26 cellular contexts compared by ENCODE assay signal in genomic region chr3:160009525-160009924, GRCh38. TPM values are rescaled to one million over a fixed set of nuclear protein-coding genes. Genes with fewer than 3 reads are reported as not detected.
DNase-seq lines count a peak whose midpoint lies in the region; ATAC-seq and TF ChIP-seq lines count a peak whose summit lies in the region.
"Had no signal": no experiment of that assay in that cellular context is flagged by ENCODE, and none has a peak within 500 bp of the region (broad histone marks: within the 10 kb centered on the region; RNA-seq: fewer than 3 reads in every experiment).

No MANE protein-coding gene starts in this region.

- H3K4me2 ChIP-seq in OCI-LY3 (ENCODE audit: low read length): peak overlapping the region; percentile 25

- H2AFZ ChIP-seq in OCI-LY3 (ENCODE audit: low read depth, low read length): peak overlapping the region; percentile 2; the same call in 1 of the 2 replicates

- no peak for TF ChIP-seq CTCF in OCI-LY3 (IDR thresholded peaks at IDR 0.05; ENCODE audit: low read depth, low read length)

- H3K9ac ChIP-seq in OCI-LY3 (ENCODE audit: low read length): peak overlapping the region; percentile 74

- H3K4me3 ChIP-seq in OCI-LY3 (ENCODE audit: low read length): no peak overlapping the region
- H3K4me3 ChIP-seq: ascending aorta, cardiac muscle cell, coronary artery had no signal

- ATAC-seq in GM18499 (IDR thresholded peaks at IDR 0.05; ENCODE audit: insufficient read depth, unreplicated experiment) (peak; percentile 19), GM19452 (IDR thresholded peaks at IDR 0.05; ENCODE audit: unreplicated experiment) (peak; percentile 21), GM21825 (IDR thresholded peaks at IDR 0.05; ENCODE audit: unreplicated experiment) (peak; percentile 25), T-helper 17 cell (no peak)
- ATAC-seq: natural killer cell treated with Interleukin-12 subunit alpha and Interleukin-12 subunit beta and Interleukin-15 and Interleukin-18, amount 100 ng/mL, for 72 hours; stimulated activated memory B cell treated with anti-CD40 and anti-IgM and Interleukin-4, amounts not matched to agents 10 μg/mL and 1 μg/mL and 100 μg/mL, for 72 hours had no signal

- no peaks in the 10 kb centered on the region for H3K36me3 ChIP-seq in OCI-LY3 (replicated peaks; ENCODE audit: low read depth, low read length)
- H3K36me3 ChIP-seq: ascending aorta, cardiac muscle cell had no signal

- peaks cover 9% of the 10 kb centered on the region for H3K4me1 Mint-ChIP-seq in T-helper 17 cell

- peaks cover 10% of the 10 kb centered on the region for H3K27me3 Mint-ChIP-seq in T-helper 17 cell
- H3K27me3 Mint-ChIP-seq: activated CD4-positive, alpha-beta T cell treated with anti-CD3 and anti-CD28 coated beads, Interleukin-2, amount 10 ng/mL, durations not matched to agents 7 days and 5 days; activated T-cell treated with anti-CD3 and anti-CD28 coated beads, Interleukin-2, amount 50 U/mL, for 24 hours; CD8-positive, alpha-beta memory T cell; natural killer cell treated with Interleukin-12 subunit alpha and Interleukin-12 subunit beta and Interleukin-15 and Interleukin-18, amount 100 ng/mL, for 72 hours; stimulated activated memory B cell treated with anti-CD40 and anti-IgM and Interleukin-4, amounts not matched to agents 10 μg/mL and 1 μg/mL and 100 μg/mL, for 72 hours had no signal

- no peak overlapping the region for H3K4me3 Mint-ChIP-seq in T-helper 17 cell
- H3K4me3 Mint-ChIP-seq: activated CD4-positive, alpha-beta T cell treated with anti-CD3 and anti-CD28 coated beads, Interleukin-2, amount 10 ng/mL, durations not matched to agents 7 days and 5 days; activated naive CD8-positive, alpha-beta T cell treated with anti-CD3 and anti-CD28 coated beads, Interleukin-2, amount 10 ng/mL, durations not matched to agents 7 days and 5 days; activated T-cell treated with anti-CD3 and anti-CD28 coated beads, Interleukin-2, amount 50 U/mL, for 24 hours; CD8-positive, alpha-beta memory T cell; natural killer cell treated with Interleukin-12 subunit alpha and Interleukin-12 subunit beta and Interleukin-15 and Interleukin-18, amount 100 ng/mL, for 72 hours; stimulated activated memory B cell treated with anti-CD40 and anti-IgM and Interleukin-4, amounts not matched to agents 10 μg/mL and 1 μg/mL and 100 μg/mL, for 72 hours had no signal

- no peak for DNase-seq in kidney glomerular epithelial cell (lab: John Stamatoyannopoulos, UW)
- no peak for DNase-seq in ecto neural progenitor cell (ENCODE audit: low spot score)
- DNase-seq in T-helper 17 cell: no peak
- DNase-seq in DMS53 treated with DMSO at 0.1 percent for 48 hours (lab: John Stamatoyannopoulos, UW; ENCODE audit: unreplicated experiment): no peak
- DNase-seq: activated CD4-positive, alpha-beta T cell treated with anti-CD3 and anti-CD28 coated beads, Interleukin-2, amount 10 ng/mL, durations not matched to agents 7 days and 5 days; activated gamma-delta T cell; activated naive CD8-positive, alpha-beta T cell treated with anti-CD3 and anti-CD28 coated beads, Interleukin-2, amount 10 ng/mL, durations not matched to agents 7 days and 5 days; activated T-cell treated with anti-CD3 and anti-CD28 coated beads, Interleukin-2, amount 50 U/mL, for 24 hours; CD8-positive, alpha-beta memory T cell; DMS 273 treated with DMSO at 0.1 percent for 48 hours; effector memory CD4-positive, alpha-beta T cell; mammary epithelial cell; MV-4-11; NCI-H146; NCI-H446; substantia nigra; SW 1271 had no signal

- H3K36me3 Mint-ChIP-seq in T-helper 17 cell (ENCODE audit: low read depth): no peaks in the 10 kb centered on the region
- H3K36me3 Mint-ChIP-seq: activated naive CD8-positive, alpha-beta T cell treated with anti-CD3 and anti-CD28 coated beads, Interleukin-2, amount 10 ng/mL, durations not matched to agents 7 days and 5 days; CD8-positive, alpha-beta memory T cell; natural killer cell treated with Interleukin-12 subunit alpha and Interleukin-12 subunit beta and Interleukin-15 and Interleukin-18, amount 100 ng/mL, for 72 hours; stimulated activated memory B cell treated with anti-CD40 and anti-IgM and Interleukin-4, amounts not matched to agents 10 μg/mL and 1 μg/mL and 100 μg/mL, for 72 hours had no signal

- H3K79me2 ChIP-seq in OCI-LY3 (ENCODE audit: low read length): no peaks in the 10 kb centered on the region

- H3K4me1 ChIP-seq in OCI-LY3 (ENCODE audit: low read length): peaks cover 84% of the 10 kb centered on the region
- H3K4me1 ChIP-seq: ascending aorta had no signal

- H3K27me3 ChIP-seq in OCI-LY3 (ENCODE audit: low read depth, low read length): no peaks in the 10 kb centered on the region
- H3K27me3 ChIP-seq: ascending aorta, cardiac muscle cell had no signal

- H3K9me3 ChIP-seq in OCI-LY3 (ENCODE audit: insufficient read depth, low read length) (no peaks in the 10 kb centered on the region), T-helper 17 cell (ENCODE audit: control insufficient read depth, low read length, poor library complexity, severe bottlenecking) (no peaks in the 10 kb centered on the region)
- H3K9me3 ChIP-seq: ascending aorta had no signal

- peak overlapping the region; percentile 99 for H3K27ac ChIP-seq in OCI-LY3 (ENCODE audit: low read length)
- H3K27ac ChIP-seq: ascending aorta, cardiac muscle cell, coronary artery had no signal

- H4K20me1 ChIP-seq in OCI-LY3 (ENCODE audit: insufficient read depth, low read length): no peaks in the 10 kb centered on the region

- H3K27ac Mint-ChIP-seq in T-helper 17 cell: no peak overlapping the region
- H3K27ac Mint-ChIP-seq: activated CD4-positive, alpha-beta T cell treated with anti-CD3 and anti-CD28 coated beads, Interleukin-2, amount 10 ng/mL, durations not matched to agents 7 days and 5 days; activated naive CD8-positive, alpha-beta T cell treated with anti-CD3 and anti-CD28 coated beads, Interleukin-2, amount 10 ng/mL, durations not matched to agents 7 days and 5 days; activated T-cell treated with anti-CD3 and anti-CD28 coated beads, Interleukin-2, amount 50 U/mL, for 24 hours; natural killer cell treated with Interleukin-12 subunit alpha and Interleukin-12 subunit beta and Interleukin-15 and Interleukin-18, amount 100 ng/mL, for 72 hours; stimulated activated memory B cell treated with anti-CD40 and anti-IgM and Interleukin-4, amounts not matched to agents 10 μg/mL and 1 μg/mL and 100 μg/mL, for 72 hours had no signal

RNA-seq across cellular contexts. Expression of gene IL12A, which starts 20.9 kb away (rescaled TPM):
- 1 to 10 TPM; 1.7 to 3.2 TPM for total RNA-seq in T-helper 17 cell
- total RNA-seq: ascending aorta; CD8-positive, alpha-beta memory T cell had no signal
